8 cellular contexts compared by ENCODE assay signal in genomic region chr3:136196401-136197158, GRCh38. TPM values are rescaled to one million over a fixed set of nuclear protein-coding genes. Genes with fewer than 3 reads are reported as not detected.
DNase-seq lines count a peak whose midpoint lies in the region; ATAC-seq and TF ChIP-seq lines count a peak whose summit lies in the region.

No MANE protein-coding gene starts in this region.

- peak; percentile 59 to 66 for ATAC-seq in naive thymus-derived CD8-positive, alpha-beta T cell
- ATAC-seq in stimulated activated naive B cell treated with anti-CD40 and anti-IgM and Interleukin-4, amounts not matched to agents 10 μg/mL and 1 μg/mL and 100 μg/mL, for 72 hours (replicated peaks): peak; percentile 78 to 81

- H3K27ac Mint-ChIP-seq in activated T-helper 2 cell treated with anti-CD3 and anti-CD28 coated beads, Interferon-gamma antibody, Interleukin-2, Interleukin-4, amounts not matched to agents 10 μg/mL and 5 μg/mL and 100 μg/mL, durations not matched to agents 14 hours and 24 hours and 36 hours: peak overlapping the region; percentile 93
- H3K27ac Mint-ChIP-seq in naive thymus-derived CD8-positive, alpha-beta T cell: peak overlapping the region; percentile 94 to 100 (median 99)
- peak overlapping the region; percentile 99 for H3K27ac Mint-ChIP-seq in stimulated activated naive B cell treated with anti-CD40 and anti-IgM and Interleukin-4, amounts not matched to agents 10 μg/mL and 1 μg/mL and 100 μg/mL, for 72 hours

- POLR2A ChIA-PET in naive thymus-derived CD8-positive, alpha-beta T cell (lab: Charles Lee): interaction anchor here (0.6 to 6.2 kb wide), 33 partner anchors 10 to 1979 kb away, joined by 3 to 118 read pairs (median 4); partner anchors contain the start of genes DBR1, NCK1, PCCB and STAG1

- peak overlapping the region; percentile 83 for H3K4me3 Mint-ChIP-seq in activated T-helper 2 cell treated with anti-CD3 and anti-CD28 coated beads, Interferon-gamma antibody, Interleukin-2, Interleukin-4, amounts not matched to agents 10 μg/mL and 5 μg/mL and 100 μg/mL, durations not matched to agents 14 hours and 24 hours and 36 hours (ENCODE audit: low read depth)
- H3K4me3 Mint-ChIP-seq in naive thymus-derived CD8-positive, alpha-beta T cell: peak overlapping the region; percentile 83 to 100 (median 98)
- H3K4me3 Mint-ChIP-seq in stimulated activated naive B cell treated with anti-CD40 and anti-IgM and Interleukin-4, amounts not matched to agents 10 μg/mL and 1 μg/mL and 100 μg/mL, for 72 hours: peak overlapping the region; percentile 91 to 94

- DNase-seq in EL: peak; percentile 100
- DNase-seq in H4 (ENCODE audit: low spot score): peak; percentile 100
- DNase-seq in LNCaP clone FGC (ENCODE audit: low read depth): peak; percentile 99
- DNase-seq in RPMI8226: peak; percentile 100
- DNase-seq in activated T-helper 2 cell treated with anti-CD3 and anti-CD28 coated beads, Interferon-gamma antibody, Interleukin-2, Interleukin-4, amounts not matched to agents 10 μg/mL and 5 μg/mL and 100 μg/mL, durations not matched to agents 14 hours and 24 hours and 36 hours (ENCODE audit: low spot score): peak; percentile 99
- peak; percentile 100 for DNase-seq in fibroblast of mammary gland (ENCODE audit: low read depth)
- DNase-seq in naive thymus-derived CD8-positive, alpha-beta T cell: peak; percentile 95 to 100 (median 98)
- DNase-seq in stimulated activated naive B cell treated with anti-CD40 and anti-IgM and Interleukin-4, amounts not matched to agents 10 μg/mL and 1 μg/mL and 100 μg/mL, for 72 hours: peak; percentile 99

- peaks cover 42% of the 10 kb centered on the region for H3K36me3 Mint-ChIP-seq in activated T-helper 2 cell treated with anti-CD3 and anti-CD28 coated beads, Interferon-gamma antibody, Interleukin-2, Interleukin-4, amounts not matched to agents 10 μg/mL and 5 μg/mL and 100 μg/mL, durations not matched to agents 14 hours and 24 hours and 36 hours (ENCODE audit: low read depth)
- peaks cover 11 to 20% (median 12%) of the 10 kb centered on the region in 3 donors for H3K36me3 Mint-ChIP-seq in naive thymus-derived CD8-positive, alpha-beta T cell
- H3K36me3 Mint-ChIP-seq in stimulated activated naive B cell treated with anti-CD40 and anti-IgM and Interleukin-4, amounts not matched to agents 10 μg/mL and 1 μg/mL and 100 μg/mL, for 72 hours: peaks cover 27 to 34% of the 10 kb centered on the region in 2 donors

- intact Hi-C loops in activated T-helper 2 cell treated with anti-CD3 and anti-CD28 coated beads, Interferon-gamma antibody, Interleukin-2, Interleukin-4, amounts not matched to agents 10 μg/mL and 5 μg/mL and 100 μg/mL, durations not matched to agents 14 hours and 24 hours and 36 hours (cut with micrococcal nuclease): loop anchor here (1.0 to 10.0 kb wide), 10 partner anchors 54 to 1710 kb away; partner anchors contain the start of genes CEP63, NCK1, PCCB and PPP2R3A

- no peaks in the 10 kb centered on the region for H3K27me3 Mint-ChIP-seq in activated T-helper 2 cell treated with anti-CD3 and anti-CD28 coated beads, Interferon-gamma antibody, Interleukin-2, Interleukin-4, amounts not matched to agents 10 μg/mL and 5 μg/mL and 100 μg/mL, durations not matched to agents 14 hours and 24 hours and 36 hours (ENCODE audit: low read depth)
- peaks cover 0 to 5% (median 0%) of the 10 kb centered on the region in 5 donors for H3K27me3 Mint-ChIP-seq in naive thymus-derived CD8-positive, alpha-beta T cell
- peaks cover 0 to 4% of the 10 kb centered on the region in 2 donors for H3K27me3 Mint-ChIP-seq in stimulated activated naive B cell treated with anti-CD40 and anti-IgM and Interleukin-4, amounts not matched to agents 10 μg/mL and 1 μg/mL and 100 μg/mL, for 72 hours

- peak overlapping the region; percentile 94 for H3K4me3 ChIP-seq in LNCaP clone FGC (ENCODE audit: low read depth, low read length)
- peak overlapping the region; percentile 90 for H3K4me3 ChIP-seq in fibroblast of mammary gland (ENCODE audit: control insufficient read depth, low read depth, low read length)

- no peak for TF ChIP-seq CTCF in LNCaP clone FGC (IDR thresholded peaks at IDR 0.05; ENCODE audit: control insufficient read depth, extremely low read depth, insufficient read depth)
- no peak for TF ChIP-seq CTCF in fibroblast of mammary gland (conservative IDR thresholded peaks at IDR 0.05; ENCODE audit: control insufficient read depth, insufficient read depth, low read depth, low read length)

- H3K4me1 Mint-ChIP-seq in activated T-helper 2 cell treated with anti-CD3 and anti-CD28 coated beads, Interferon-gamma antibody, Interleukin-2, Interleukin-4, amounts not matched to agents 10 μg/mL and 5 μg/mL and 100 μg/mL, durations not matched to agents 14 hours and 24 hours and 36 hours (ENCODE audit: low read depth): peaks cover 28% of the 10 kb centered on the region
- peaks cover 28 to 54% (median 36%) of the 10 kb centered on the region in 4 donors for H3K4me1 Mint-ChIP-seq in naive thymus-derived CD8-positive, alpha-beta T cell
- peaks cover 19 to 54% of the 10 kb centered on the region in 2 donors for H3K4me1 Mint-ChIP-seq in stimulated activated naive B cell treated with anti-CD40 and anti-IgM and Interleukin-4, amounts not matched to agents 10 μg/mL and 1 μg/mL and 100 μg/mL, for 72 hours

- H3K9me3 Mint-ChIP-seq in activated T-helper 2 cell treated with anti-CD3 and anti-CD28 coated beads, Interferon-gamma antibody, Interleukin-2, Interleukin-4, amounts not matched to agents 10 μg/mL and 5 μg/mL and 100 μg/mL, durations not matched to agents 14 hours and 24 hours and 36 hours: no peaks in the 10 kb centered on the region
- peaks cover 0 to 2% (median 0%) of the 10 kb centered on the region in 9 donors for H3K9me3 Mint-ChIP-seq in naive thymus-derived CD8-positive, alpha-beta T cell
- H3K9me3 Mint-ChIP-seq in stimulated activated naive B cell treated with anti-CD40 and anti-IgM and Interleukin-4, amounts not matched to agents 10 μg/mL and 1 μg/mL and 100 μg/mL, for 72 hours: no peaks in the 10 kb centered on the region

RNA-seq across cellular contexts. Expression of gene MSL2, which starts 0.4 kb away (rescaled TPM):
- total RNA-seq in H4 (2014; rRNA removed; shearing (Covaris generic)): 12.7 and 38.6 TPM in 2 replicates
- 37.0 and 37.1 TPM in 2 replicates for total RNA-seq in activated T-helper 2 cell treated with anti-CD3 and anti-CD28 coated beads, Interferon-gamma antibody, Interleukin-2, Interleukin-4, amounts not matched to agents 10 μg/mL and 5 μg/mL and 100 μg/mL, durations not matched to agents 14 hours and 24 hours and 36 hours
- 100 to 1,000 TPM in 1 of 2 experiments, 10 to 100 TPM in 1; 96.6 to 100 TPM for total RNA-seq in naive thymus-derived CD8-positive, alpha-beta T cell
- polyA plus RNA-seq in naive thymus-derived CD8-positive, alpha-beta T cell: 10 to 100 TPM; 28.7 to 41.1 (median 38.9) TPM

RNA-seq across cellular contexts. Expression of gene PCCB, which starts 53.6 kb away (rescaled TPM):
- total RNA-seq in H4 (2014; rRNA removed; shearing (Covaris generic)): 71.4 and 73.2 TPM in 2 replicates
- 44.5 and 47.5 TPM in 2 replicates for total RNA-seq in activated T-helper 2 cell treated with anti-CD3 and anti-CD28 coated beads, Interferon-gamma antibody, Interleukin-2, Interleukin-4, amounts not matched to agents 10 μg/mL and 5 μg/mL and 100 μg/mL, durations not matched to agents 14 hours and 24 hours and 36 hours
- 10 to 100 TPM; 14.7 to 18.5 TPM for total RNA-seq in naive thymus-derived CD8-positive, alpha-beta T cell
- polyA plus RNA-seq in naive thymus-derived CD8-positive, alpha-beta T cell: 10 to 100 TPM; 30.2 to 42.5 (median 39.1) TPM

Comparison
In these comparisons a context has a peak if more than half of its experiments do, and no peak if none do; other contexts are left out.
1. Peak in every context shown above with its lines: DNase-seq, ATAC-seq and H3K4me3 ChIP-seq.